ENCODE assay signal across 19 cellular contexts in genomic region chr14:103348154-103348553, GRCh38. TPM values are rescaled to one million over a fixed set of nuclear protein-coding genes. Genes with fewer than 3 reads are reported as not detected.
DNase-seq lines count a peak whose midpoint lies in the region; ATAC-seq and TF ChIP-seq lines count a peak whose summit lies in the region.
"Had no signal": no experiment of that assay in that cellular context is flagged by ENCODE, and none has a peak within 500 bp of the region (broad histone marks: within the 10 kb centered on the region; RNA-seq: fewer than 3 reads in every experiment).

No MANE protein-coding gene starts in this region.

- H4K8ac ChIP-seq in mesenchymal stem cell (ENCODE audit: low read length), result no peak overlapping the region

- peaks cover 16% of the 10 kb centered on the region for H3K9me3 ChIP-seq in AG04450 (ENCODE audit: control insufficient read depth, insufficient read depth, low read length)
- H3K9me3 ChIP-seq in HEK293 (ENCODE audit: control insufficient read depth, insufficient read depth, low read depth, low read length), result no peaks in the 10 kb centered on the region
- H3K9me3 ChIP-seq in T-helper 17 cell (ENCODE audit: control insufficient read depth, low read length, poor library complexity, severe bottlenecking), result no peaks in the 10 kb centered on the region
- no peaks in the 10 kb centered on the region for H3K9me3 ChIP-seq in sigmoid colon
- H3K9me3 ChIP-seq in mesenchymal stem cell (ENCODE audit: control insufficient read depth, low read length), result no peaks in the 10 kb centered on the region
- H3K9me3 ChIP-seq: SJSA1 had no signal

- no peak overlapping the region for H2AFZ ChIP-seq in mesenchymal stem cell (ENCODE audit: low read depth, low read length)

- no peak overlapping the region for H2AK5ac ChIP-seq in mesenchymal stem cell (ENCODE audit: low read length, severe bottlenecking)

- no peak for TF ChIP-seq POLR2A in sigmoid colon (IDR thresholded peaks at IDR 0.05)

- peaks cover 2% of the 10 kb centered on the region for H3K4me1 Mint-ChIP-seq in T-helper 17 cell
- peaks cover 0 to 10% (median 4%) of the 10 kb centered on the region in 4 donors for H3K4me1 Mint-ChIP-seq in naive thymus-derived CD8-positive, alpha-beta T cell

- ATAC-seq in T-helper 17 cell, result no peak
- ATAC-seq in naive thymus-derived CD8-positive, alpha-beta T cell, result no peak
- ATAC-seq: K562, Right ventricle myocardium inferior had no signal

- no peak overlapping the region for H3K9ac ChIP-seq in mesenchymal stem cell (ENCODE audit: low read length)

- H3K4me2 ChIP-seq in mesenchymal stem cell (ENCODE audit: low read length, poor library complexity, severe bottlenecking), result no peak overlapping the region

- no peak for TF ChIP-seq EP300 in sigmoid colon (IDR thresholded peaks at IDR 0.05)

- H3K79me1 ChIP-seq in mesenchymal stem cell (replicated peaks; ENCODE audit: low read length, poor library complexity, severe bottlenecking), result no peaks in the 10 kb centered on the region

- peaks cover 5% of the 10 kb centered on the region for H3K36me3 Mint-ChIP-seq in T-helper 17 cell (ENCODE audit: low read depth)
- peaks cover 2 to 29% (median 4%) of the 10 kb centered on the region in 3 donors for H3K36me3 Mint-ChIP-seq in naive thymus-derived CD8-positive, alpha-beta T cell

- no peak overlapping the region for H3K23ac ChIP-seq in mesenchymal stem cell (ENCODE audit: low read length in 2 of 2)

- no peak overlapping the region for H3K4me3 ChIP-seq in AG04450 (ENCODE audit: low read depth, low read length)
- no peak overlapping the region for H3K4me3 ChIP-seq in HEK293 (ENCODE audit: low read depth, low read length)
- H3K4me3 ChIP-seq in fibroblast of villous mesenchyme (ENCODE audit: low read depth, low read length), result no peak overlapping the region
- H3K4me3 ChIP-seq in sigmoid colon, result no peak overlapping the region
- H3K4me3 ChIP-seq in mesenchymal stem cell (ENCODE audit: insufficient read depth in 1 of 2, low read depth in 1 of 2, low read length in 2 of 2), result no peak overlapping the region
- H3K4me3 ChIP-seq: K562, SJSA1 had no signal

- H3K27ac ChIP-seq in AG04450 (ENCODE audit: low read depth, low read length) (peak overlapping the region; percentile 21), HEK293 (ENCODE audit: extremely low read depth, low read depth, low read length) (no peak overlapping the region), sigmoid colon (no peak overlapping the region), mesenchymal stem cell (ENCODE audit: low read length, poor library complexity, severe bottlenecking) (no peak overlapping the region)
- H3K27ac ChIP-seq: SJSA1 had no signal

- no peak overlapping the region for H2BK12ac ChIP-seq in mesenchymal stem cell (ENCODE audit: low read length in 2 of 2)

- peak overlapping the region; percentile 88 for H3K27ac Mint-ChIP-seq in T-helper 17 cell
- H3K27ac Mint-ChIP-seq in naive thymus-derived CD8-positive, alpha-beta T cell, result no peak overlapping the region
- H3K27ac Mint-ChIP-seq: CD4-positive, CD25-positive, alpha-beta regulatory T cell had no signal

- H4K91ac ChIP-seq in mesenchymal stem cell (ENCODE audit: low read length), result no peak overlapping the region

- DNase-seq in AG04450 (ENCODE audit: low read depth, low spot score), result no peak
- DNase-seq in T-helper 17 cell, result no peak
- DNase-seq in fibroblast of villous mesenchyme (ENCODE audit: low read depth), result peak; percentile 47
- no peak for DNase-seq in sigmoid colon
- no peak for DNase-seq in activated CD4-positive, alpha-beta T cell treated with anti-CD3 and anti-CD28 coated beads, Interleukin-2, amount 50 U/mL, for 1 hour
- no peak for DNase-seq in naive thymus-derived CD8-positive, alpha-beta T cell
- no peak for DNase-seq in mesenchymal stem cell
- DNase-seq: CD4-positive, CD25-positive, alpha-beta regulatory T cell; DMS79; GOT3; NCI-H1092 treated with DMSO at 0.1 percent for 48 hours; NCI-H1436 treated with DMSO at 0.1 percent for 48 hours; NCI-H1930; NCI-H2171 treated with DMSO at 0.1 percent for 48 hours; NCI-H526 had no signal

- no peak overlapping the region for H2BK5ac ChIP-seq in mesenchymal stem cell (ENCODE audit: low read depth, low read length, poor library complexity, severe bottlenecking)

- POLR2A ChIA-PET in AG04450 (lab: Yijun Ruan, JAX) (interaction anchor here (0.6 to 0.7 kb wide), 3 partner anchors 10 to 37 kb away, joined by 3 to 4 read pairs (median 3); partner anchors contain the start of gene MARK3), HEK293 (lab: Yijun Ruan, JAX) (no interaction called here)
- POLR2A ChIA-PET in naive thymus-derived CD8-positive, alpha-beta T cell (lab: Charles Lee), result no interaction called here

- H2BK15ac ChIP-seq in mesenchymal stem cell (ENCODE audit: low read depth, poor library complexity, severe bottlenecking), result no peak overlapping the region

- H3K4me1 ChIP-seq in HEK293 (ENCODE audit: control insufficient read depth, insufficient read depth, low read length) (no peaks in the 10 kb centered on the region), sigmoid colon (no peaks in the 10 kb centered on the region), mesenchymal stem cell (ENCODE audit: control insufficient read depth, insufficient read depth, low read depth, low read length) (peaks cover 5% of the 10 kb centered on the region)
- H3K4me1 ChIP-seq: SJSA1 had no signal

- H3K14ac ChIP-seq in mesenchymal stem cell (ENCODE audit: low read length in 2 of 2), result no peak overlapping the region

- H3K36me3 ChIP-seq in HEK293 (ENCODE audit: control insufficient read depth in 2 of 2, insufficient read depth in 1 of 2, low read length in 2 of 2) (peaks cover 0 to 14% of the 10 kb centered on the region in 2 experiments; a peak in 1 of 3 replicates), sigmoid colon (peaks cover 5 to 22% (median 14%) of the 10 kb centered on the region in 4 donors), mesenchymal stem cell (ENCODE audit: control insufficient read depth in 1 of 2, insufficient read depth in 2 of 2, low read depth in 1 of 2, low read length in 2 of 2) (peaks cover 15 to 19% of the 10 kb centered on the region in 2 experiments)

- intact Hi-C loops in sigmoid colon (cut with DNase I), result no loop called here

- no peaks in the 10 kb centered on the region for H3K27me3 ChIP-seq in AG04450 (ENCODE audit: control insufficient read depth, insufficient read depth, low read length)
- no peaks in the 10 kb centered on the region for H3K27me3 ChIP-seq in sigmoid colon
- H3K27me3 ChIP-seq in mesenchymal stem cell (ENCODE audit: control insufficient read depth in 1 of 2, insufficient read depth in 1 of 2, low read length in 2 of 2), result no peaks in the 10 kb centered on the region
- H3K27me3 ChIP-seq: SJSA1 had no signal

- no peak overlapping the region for H2BK120ac ChIP-seq in mesenchymal stem cell (ENCODE audit: low read depth, low read length)

- whole genome bisulfite sequencing in sigmoid colon, 2 donors, result 81 to 86% methylated on average over 5 of the region's 5 CpGs
- WGBS in mesenchymal stem cell, result 79% methylated on average over 3 of the region's 5 CpGs

- CTCF ChIA-PET in AG04450 (lab: Charles Lee) (no interaction called here), HEK293 (lab: Yijun Ruan, JAX) (interaction anchor here (1.0 kb wide), 1 partner anchor 14 kb away, joined by 3 read pairs; no protein-coding TSS in a partner anchor)

- no peak for TF ChIP-seq CTCF in AG04450 (IDR thresholded peaks at IDR 0.05; ENCODE audit: low read depth, low read length)
- TF ChIP-seq CTCF in HEK293 (tag by site-specific recombination; IDR thresholded peaks at IDR 0.05), result no peak
- TF ChIP-seq CTCF in fibroblast of villous mesenchyme (IDR thresholded peaks at IDR 0.05; ENCODE audit: insufficient read depth, low read depth, low read length), result no peak
- no peak for TF ChIP-seq CTCF in sigmoid colon (IDR thresholded peaks at IDR 0.05)

- H3K4ac ChIP-seq in mesenchymal stem cell (ENCODE audit: low read depth in 1 of 2, low read length in 2 of 2), result no peak overlapping the region

- no peak overlapping the region for H3K18ac ChIP-seq in mesenchymal stem cell (ENCODE audit: low read depth in 1 of 2, low read length in 2 of 2)

- no peak overlapping the region for H3K4me3 Mint-ChIP-seq in T-helper 17 cell
- no peak overlapping the region for H3K4me3 Mint-ChIP-seq in naive thymus-derived CD8-positive, alpha-beta T cell
- H3K4me3 Mint-ChIP-seq: CD4-positive, CD25-positive, alpha-beta regulatory T cell had no signal

- H3K9me3 Mint-ChIP-seq in naive thymus-derived CD8-positive, alpha-beta T cell, result no peaks in the 10 kb centered on the region
- H3K9me3 Mint-ChIP-seq: CD4-positive, CD25-positive, alpha-beta regulatory T cell had no signal

- peaks cover 8% of the 10 kb centered on the region for H3K27me3 Mint-ChIP-seq in T-helper 17 cell
- H3K27me3 Mint-ChIP-seq in naive thymus-derived CD8-positive, alpha-beta T cell, result no peaks in the 10 kb centered on the region

TF ChIP-seq in HEK293, 187 proteins besides CTCF, POLR2A, EP300 and RAD21 (continues in another document):
- no peak for TF ChIP-seq ZBTB20 (tag by site-specific recombination; IDR thresholded peaks at IDR 0.05)
- no peak for TF ChIP-seq ZNF112 (tag by site-specific recombination; IDR thresholded peaks at IDR 0.05)

RNA-seq across cellular contexts. Expression of gene EIF5, which starts 14.1 kb away (rescaled TPM):
- polyA plus RNA-seq in AG04450 (2011; rRNA removed) (365 and 477 TPM in 2 replicates), sigmoid colon (100 to 1,000 TPM in 1 of 3 donors, 10 to 100 TPM in 2; 70.3 to 138 (median 87.2) TPM)
- 177 and 257 TPM in 2 replicates for polyA minus RNA-seq in AG04450 (2011; rRNA and poly(A)+ RNA removed)
- total RNA-seq in T-helper 17 cell (100 to 1,000 TPM; 649 to 800 TPM), fibroblast of villous mesenchyme (122 and 124 TPM in 2 replicates), sigmoid colon (100 to 1,000 TPM; 170 to 305 (median 215) TPM)
- total RNA-seq in naive thymus-derived CD8-positive, alpha-beta T cell, result 100 to 1,000 TPM; 368 to 375 TPM
- 100 to 1,000 TPM; 283 to 332 (median 317) TPM for polyA plus RNA-seq in naive thymus-derived CD8-positive, alpha-beta T cell
- polyA plus RNA-seq in mesenchymal stem cell (2013, experiment 1 of 2), result 243 TPM
- 253 TPM for polyA plus RNA-seq in mesenchymal stem cell (2013, experiment 2 of 2)

RNA-seq across cellular contexts. Expression of gene MARK3, which starts 37.1 kb away (rescaled TPM):
- 81.3 and 109 TPM in 2 replicates for polyA plus RNA-seq in AG04450 (2011; rRNA removed)
- 91.3 and 104 TPM in 2 replicates for polyA minus RNA-seq in AG04450 (2011; rRNA and poly(A)+ RNA removed)
- 100 to 1,000 TPM; 121 to 136 TPM for total RNA-seq in T-helper 17 cell
- 79.2 and 108 TPM in 2 replicates for total RNA-seq in fibroblast of villous mesenchyme
- 100 to 1,000 TPM in 2 of 4 donors, 10 to 100 TPM in 2; 66.7 to 104 (median 87.0) TPM for total RNA-seq in sigmoid colon
- 10 to 100 TPM; 21.6 to 41.8 (median 25.4) TPM for polyA plus RNA-seq in sigmoid colon
- 100 to 1,000 TPM; 123 to 128 TPM for total RNA-seq in naive thymus-derived CD8-positive, alpha-beta T cell
- 10 to 100 TPM; 26.8 to 36.5 (median 30.7) TPM for polyA plus RNA-seq in naive thymus-derived CD8-positive, alpha-beta T cell
- 51.9 TPM for polyA plus RNA-seq in mesenchymal stem cell (2013, experiment 1 of 2)
- 50.3 TPM for polyA plus RNA-seq in mesenchymal stem cell (2013, experiment 2 of 2)
